18 cellular contexts compared by ENCODE assay signal in genomic region chr7:91398341-91398740, GRCh38.
"Had no signal": no experiment of that assay in that cellular context is flagged by ENCODE, and none has a peak within 500 bp of the region (broad histone marks: within the 10 kb centered on the region; RNA-seq: fewer than 3 reads in every experiment).

No MANE protein-coding gene starts in this region.

- H3K4me1 ChIP-seq: body of pancreas, colonic mucosa, esophagus muscularis mucosa, left lung, pancreas, sigmoid colon, spleen had no signal

- H3K36me3 ChIP-seq: colonic mucosa, esophagus muscularis mucosa, left lung, pancreas, sigmoid colon, spleen had no signal

- DNase-seq: activated CD4-positive, alpha-beta T cell treated with anti-CD3 and anti-CD28 coated beads, Interleukin-2, amount 10 ng/mL, durations not matched to agents 24 days and 14 days; activated CD4-positive, CD25-positive, alpha-beta regulatory T cell; activated CD8-positive, alpha-beta memory T cell treated with anti-CD3 and anti-CD28 coated beads, Interleukin-2, amount 50 U/mL, for 4 hours; activated CD8-positive, alpha-beta T cell treated with anti-CD3 and anti-CD28 coated beads, Interleukin-2, amount 10 ng/mL, durations not matched to agents 7 days and 5 days; activated gamma-delta T cell treated with Interleukin-2 at 50 U/mL for 16 hours; activated T-cell treated with anti-CD3 and anti-CD28 coated beads, Interleukin-2, amount 50 U/mL, for 48 hours; amniotic stem cell; body of pancreas; central memory CD4-positive, alpha-beta T cell; colonic mucosa; kidney; left lung; mammary epithelial cell; naive B cell; pancreas; sigmoid colon; spleen had no signal

- H3K9me3 ChIP-seq: body of pancreas, colonic mucosa, esophagus muscularis mucosa, left lung, pancreas had no signal

- H3K27ac ChIP-seq: body of pancreas, colonic mucosa, esophagus muscularis mucosa, left lung, pancreas, sigmoid colon, spleen had no signal

- H3K4me3 ChIP-seq: body of pancreas, colonic mucosa, esophagus muscularis mucosa, left lung, pancreas, sigmoid colon, spleen had no signal

- H3K27me3 ChIP-seq: body of pancreas, colonic mucosa, esophagus muscularis mucosa, left lung, pancreas, sigmoid colon, spleen had no signal
